In genomic region chr2:11559786-11560155, GRCh38 we compare ENCODE assay signal across 15 cellular contexts. TPM values are rescaled to one million over a fixed set of nuclear protein-coding genes. Genes with fewer than 3 reads are reported as not detected.
DNase-seq lines count a peak whose midpoint lies in the region; TF ChIP-seq lines count a peak whose summit lies in the region.
"Had no signal": no experiment of that assay in that cellular context is flagged by ENCODE, and none has a peak within 500 bp of the region (broad histone marks: within the 10 kb centered on the region; RNA-seq: fewer than 3 reads in every experiment).

No MANE protein-coding gene starts in this region.

- H3K4me1 ChIP-seq in smooth muscle cell (ENCODE audit: low read depth), result peaks cover 41% of the 10 kb centered on the region

- no peaks in the 10 kb centered on the region for H4K20me1 ChIP-seq in smooth muscle cell (ENCODE audit: low read depth)

- no peaks in the 10 kb centered on the region for H3K9me3 ChIP-seq in WERI-Rb-1 (ENCODE audit: severe bottlenecking)
- H3K9me3 ChIP-seq in smooth muscle cell (replicated peaks; ENCODE audit: low read depth), result no peaks in the 10 kb centered on the region
- H3K9me3 ChIP-seq: SJCRH30 had no signal

- peaks cover 2% of the 10 kb centered on the region for H3K27me3 Mint-ChIP-seq in nephron progenitor cell (ENCODE audit: low read depth, poor library complexity)

- no peak overlapping the region for H2AFZ ChIP-seq in smooth muscle cell (ENCODE audit: low read depth)

- peaks cover 61% of the 10 kb centered on the region for H3K4me1 Mint-ChIP-seq in nephron progenitor cell
- H3K4me1 Mint-ChIP-seq: CD4-positive, alpha-beta memory T cell had no signal

- H3K36me3 Mint-ChIP-seq in nephron progenitor cell (ENCODE audit: low read depth), result peaks cover 16% of the 10 kb centered on the region
- H3K36me3 Mint-ChIP-seq: CD4-positive, alpha-beta memory T cell had no signal

- no peak for TF ChIP-seq CTCF in WERI-Rb-1 (IDR thresholded peaks at IDR 0.05; ENCODE audit: low read depth, low read length)
- no peak for TF ChIP-seq CTCF in nephron progenitor cell (IDR thresholded peaks at IDR 0.05)
- no peak for TF ChIP-seq CTCF in smooth muscle cell (IDR thresholded peaks at IDR 0.05; ENCODE audit: borderline replicate concordance, insufficient read depth, poor library complexity, severe bottlenecking)

- H3K36me3 ChIP-seq in WERI-Rb-1 (no peaks in the 10 kb centered on the region), smooth muscle cell (ENCODE audit: low read depth) (no peaks in the 10 kb centered on the region)
- H3K36me3 ChIP-seq: SJCRH30 had no signal

- H3K4me3 Mint-ChIP-seq in nephron progenitor cell, result no peak overlapping the region
- H3K4me3 Mint-ChIP-seq: CD4-positive, alpha-beta memory T cell had no signal

- peak; percentile 44 for DNase-seq in ELF-1 (ENCODE audit: low read depth, low spot score)
- DNase-seq in WERI-Rb-1, result peak; percentile 23
- DNase-seq in nephron progenitor cell, result no peak
- no peak for DNase-seq in smooth muscle cell (lab: John Stamatoyannopoulos, UW; ENCODE audit: unreplicated experiment)
- no peak for DNase-seq in nucleus accumbens (lab: John Stamatoyannopoulos, UW)
- no peak for DNase-seq in NCI-H2196 (lab: John Stamatoyannopoulos, UW; ENCODE audit: unreplicated experiment)
- no peak for DNase-seq in AG08395 (ENCODE audit: low spot score)
- no peak for DNase-seq in AG08396 (ENCODE audit: low spot score)
- DNase-seq: CD4-positive, alpha-beta memory T cell; DMS79; NCI-H2029; NCI-H2171; NCI-H774; RPMI8226; SJCRH30 had no signal

- H3K4me3 ChIP-seq in WERI-Rb-1 (ENCODE audit: low read depth, low read length) (no peak overlapping the region), smooth muscle cell (no peak overlapping the region)
- H3K4me3 ChIP-seq: SJCRH30 had no signal

- peak overlapping the region; percentile 56 for H3K4me2 ChIP-seq in smooth muscle cell

- peak overlapping the region; percentile 84 for H3K27ac Mint-ChIP-seq in nephron progenitor cell
- H3K27ac Mint-ChIP-seq: CD4-positive, alpha-beta memory T cell had no signal

- no peaks in the 10 kb centered on the region for H3K9me3 Mint-ChIP-seq in nephron progenitor cell
- H3K9me3 Mint-ChIP-seq: CD4-positive, alpha-beta memory T cell had no signal

- H3K27ac ChIP-seq in WERI-Rb-1, result no peak overlapping the region
- no peak overlapping the region for H3K27ac ChIP-seq in smooth muscle cell (ENCODE audit: low read depth)
- H3K27ac ChIP-seq: SJCRH30 had no signal

- H3K27me3 ChIP-seq in WERI-Rb-1 (ENCODE audit: insufficient read depth, low read depth, severe bottlenecking) (no peaks in the 10 kb centered on the region), smooth muscle cell (ENCODE audit: low read depth) (no peaks in the 10 kb centered on the region)
- H3K27me3 ChIP-seq: SJCRH30 had no signal

- H3K79me2 ChIP-seq in smooth muscle cell (ENCODE audit: low read depth), result no peaks in the 10 kb centered on the region

- 87% methylated on average over 7 of the region's 7 CpGs for WGBS in smooth muscle cell (ENCODE audit: low lambda C conversion rate)

- H3K9ac ChIP-seq in smooth muscle cell (ENCODE audit: low read depth), result no peak overlapping the region

- H3F3A ChIP-seq in smooth muscle cell (ENCODE audit: low read depth), result peaks cover 3% of the 10 kb centered on the region

RNA-seq across cellular contexts. Expression of gene GREB1, which starts 25.9 kb away (rescaled TPM):
- 1.7 and 3.9 TPM in 2 replicates for total RNA-seq in smooth muscle cell
- polyA plus RNA-seq in smooth muscle cell, result 4.3 and 7.3 TPM in 2 replicates
- polyA plus RNA-seq: CD4-positive, alpha-beta memory T cell had no signal

Comparison
In these comparisons a context has a peak if more than half of its experiments do, and no peak if none do; other contexts are left out.
1. DNase-seq: peak in ELF-1 (single experiment) and WERI-Rb-1 (single experiment); none in nephron progenitor cell (single experiment), smooth muscle cell (single experiment), nucleus accumbens (0 of 56), NCI-H2196 (single experiment), AG08395 (single experiment) and AG08396 (single experiment).